8 cellular contexts compared by ENCODE assay signal in genomic region chr1:31937300-31938183, GRCh38. TPM values are rescaled to one million over a fixed set of nuclear protein-coding genes. Genes with fewer than 3 reads are reported as not detected.
DNase-seq lines count a peak whose midpoint lies in the region; ATAC-seq, FAIRE-seq and TF ChIP-seq lines count a peak whose summit lies in the region.

No MANE protein-coding gene starts in this region.

- peaks cover 30 to 32% of the 10 kb centered on the region in 2 donors for H3K4me1 ChIP-seq in kidney (ENCODE audit: control insufficient read depth in 1 of 2, insufficient read depth in 1 of 2, low read depth in 1 of 2, low read length in 2 of 2)

- no peaks in the 10 kb centered on the region for H3K27me3 ChIP-seq in HL-60 (ENCODE audit: insufficient read depth, poor library complexity, severe bottlenecking)
- no peaks in the 10 kb centered on the region for H3K27me3 ChIP-seq in bronchial epithelial cell (ENCODE audit: control insufficient read depth, insufficient read depth, low read length)

- intact Hi-C loops in kidney (cut with DNase I) = no loop called here

- H3K36me3 ChIP-seq in bronchial epithelial cell (ENCODE audit: control insufficient read depth, insufficient read depth, low read length) (no peaks in the 10 kb centered on the region), kidney (ENCODE audit: control insufficient read depth in 1 of 2, insufficient read depth in 2 of 2, low read length in 2 of 2) (no peaks in the 10 kb centered on the region)

- CTCF ChIA-PET in WTC11 (lab: Charles Lee) = interaction anchor here (0.6 to 4.0 kb wide), 17 partner anchors 8 to 177 kb away, joined by 3 to 48 read pairs (median 3); partner anchors contain the start of genes KPNA6 and SPOCD1

- H3K4me3 ChIP-seq in HL-60 (replicated peaks; ENCODE audit: insufficient read depth, low read length) (peak overlapping the region; percentile 98), bronchial epithelial cell (ENCODE audit: low read depth, low read length) (peak overlapping the region; percentile 98), kidney (ENCODE audit: low read length in 2 of 2) (peak overlapping the region; percentile 94 to 95)

- H3K27ac ChIP-seq in HL-60 (replicated peaks) = peak overlapping the region; percentile 71
- peak overlapping the region; percentile 89 to 93 for H3K27ac ChIP-seq in kidney (ENCODE audit: low read depth in 2 of 2, low read length in 2 of 2)

- POLR2A ChIA-PET in WTC11 (lab: Charles Lee) = interaction anchor here (1.1 to 1.8 kb wide), 2 partner anchors 26 to 136 kb away, joined by 3 to 5 read pairs; no protein-coding TSS in a partner anchor

- peaks cover 14% of the 10 kb centered on the region for H3K27me3 Mint-ChIP-seq in WTC11 (ENCODE audit: low read depth)

- no peaks in the 10 kb centered on the region for H3K36me3 Mint-ChIP-seq in WTC11

- peaks cover 56% of the 10 kb centered on the region for H3K4me1 Mint-ChIP-seq in WTC11

- TF ChIP-seq CTCF in HL-60 (IDR thresholded peaks at IDR 0.05; ENCODE audit: insufficient read depth, low read length) = no peak
- no peak for TF ChIP-seq CTCF in WTC11 (IDR thresholded peaks at IDR 0.05)
- no peak for TF ChIP-seq CTCF in bronchial epithelial cell (IDR thresholded peaks at IDR 0.05; ENCODE audit: insufficient read depth, low read length, severe bottlenecking)
- TF ChIP-seq CTCF in kidney (IDR thresholded peaks at IDR 0.05; ENCODE audit: borderline replicate concordance, extremely low read depth, insufficient read depth) = no peak

- DNase-seq in CD1c-positive myeloid dendritic cell (ENCODE audit: extremely low spot score) (peak; percentile 73), HL-60 (ENCODE audit: low read depth in 1 of 2, low spot score in 1 of 2) (peak; percentile 59 to 66), WTC11 (ENCODE audit: low spot score) (peak; percentile 53), bronchial epithelial cell (ENCODE audit: low read depth) (peak; percentile 35), kidney (peak; percentile 95), NCI-H2029 treated with DMSO at 0.1 percent for 48 hours (lab: John Stamatoyannopoulos, UW) (no peak)
- DNase-seq in stimulated activated CD4-positive, alpha-beta T cell treated with anti-CD3 and anti-CD28 coated beads, Interleukin-15, amount 100 ng/mL, for 24 hours = peak; percentile 84

- H3K27ac Mint-ChIP-seq in WTC11 = peak overlapping the region; percentile 55

- H3K9ac ChIP-seq in kidney (ENCODE audit: low read length in 2 of 2) = peak overlapping the region; percentile 68 to 93

- FAIRE-seq in bronchial epithelial cell (lab: Jason Lieb, UNC) (no peak), kidney (lab: Jason Lieb, UNC) (no peak)

- ATAC-seq in GM19395 (IDR thresholded peaks at IDR 0.05; ENCODE audit: unreplicated experiment) = peak; percentile 19
- ATAC-seq in WTC11 = peak; percentile 9

- no peaks in the 10 kb centered on the region for H3K9me3 ChIP-seq in kidney (ENCODE audit: control insufficient read depth in 1 of 2, low read length in 2 of 2)

- H3K9me3 Mint-ChIP-seq in WTC11 = no peaks in the 10 kb centered on the region

- peak overlapping the region; percentile 97 for H3K4me3 Mint-ChIP-seq in WTC11

TF ChIP-seq in WTC11, 78 proteins besides CTCF, POLR2A, EP300 and RAD21:
- TF ChIP-seq ARID4B (CRISPR knock-in tag; IDR thresholded peaks at IDR 0.05; ENCODE audit: borderline replicate concordance) (0 out of 2 replicates have a peak, but pooled peaks have one; percentile 25), MXD4 (CRISPR knock-in tag; IDR thresholded peaks at IDR 0.05; ENCODE audit: borderline replicate concordance) (no peak)

RNA-seq across cellular contexts. Expression of gene PTP4A2, which starts 0.6 kb away (rescaled TPM):
- total RNA-seq in WTC11 (2021) = 147 to 172 TPM (median 150 TPM) in 3 replicates
- 221 and 276 TPM in 2 replicates for total RNA-seq in bronchial epithelial cell
- total RNA-seq in kidney = 236 TPM
- 130 TPM for polyA plus RNA-seq in kidney (ENCODE audit: insufficient read depth, low read depth, low replicate concordance)
